1 cellular context compared by ENCODE assay signal in genomic region chr7:47954231-47954911, GRCh38.
TF ChIP-seq lines count a peak whose summit lies in the region.

No MANE protein-coding gene starts in this region.

TF ChIP-seq in GM23338, 12 proteins besides CTCF, POLR2A, EP300 and RAD21 (continued from another document):
- no peak for TF ChIP-seq JUNB (IDR thresholded peaks at IDR 0.05; ENCODE audit: unreplicated experiment)
- no peak for TF ChIP-seq POLR2AphosphoS5 (IDR thresholded peaks at IDR 0.05; ENCODE audit: low read depth)
- no peak for TF ChIP-seq REST (IDR thresholded peaks at IDR 0.05; ENCODE audit: unreplicated experiment)
- no peak for TF ChIP-seq NANOG (IDR thresholded peaks at IDR 0.05; ENCODE audit: borderline replicate concordance)
